In genomic region chr2:205177505-205177904, GRCh38 we compare ENCODE assay signal across 30 cellular contexts.
"Had no signal": no experiment of that assay in that cellular context is flagged by ENCODE, and none has a peak within 500 bp of the region (broad histone marks: within the 10 kb centered on the region; RNA-seq: fewer than 3 reads in every experiment).

No MANE protein-coding gene starts in this region.

- H3K36me3 ChIP-seq: breast epithelium, SJCRH30 had no signal

- ATAC-seq: activated naive CD4-positive, alpha-beta T cell treated with anti-CD3 and anti-CD28 coated beads, Interleukin-2, amount 50 U/mL, for 72 hours; activated T-cell treated with anti-CD3 and anti-CD28 coated beads, Interleukin-2, amount 50 U/mL, for 4 hours; K562; Panc1 had no signal

- H3K4me2 ChIP-seq: SK-N-SH had no signal

- FAIRE-seq: K562 had no signal

- H3K9ac ChIP-seq: SK-N-SH had no signal

- H3K27me3 ChIP-seq: breast epithelium, SJCRH30 had no signal

- H3K9me3 ChIP-seq: breast epithelium, SJCRH30, SK-N-SH had no signal

- H3K4me3 ChIP-seq: breast epithelium, K562, SJCRH30 had no signal

- H3K27ac ChIP-seq: breast epithelium, SJCRH30, VCaP had no signal

- H3K4me1 ChIP-seq: breast epithelium, SJCRH30 had no signal

- DNase-seq: activated CD4-positive, alpha-beta memory T cell treated with anti-CD3 and anti-CD28 coated beads for 36 hours; activated CD4-positive, alpha-beta T cell treated with anti-CD3 and anti-CD28 coated beads, Interleukin-2, amount 10 ng/mL, durations not matched to agents 7 days and 5 days; activated CD4-positive, CD25-positive, alpha-beta regulatory T cell; activated CD8-positive, alpha-beta memory T cell treated with anti-CD3 and anti-CD28 coated beads for 24 hours; activated effector memory CD4-positive, alpha-beta T cell treated with anti-CD3 and anti-CD28 coated beads, Interleukin-2, amount 50 U/mL, for 16 hours; activated naive CD4-positive, alpha-beta T cell treated with Interleukin-2 at 50 U/mL for 16 hours; activated T-cell treated with anti-CD3 and anti-CD28 coated beads, Interleukin-2, amount 50 U/mL, for 4 hours; anterior cingulate cortex; caudate nucleus; Karpas-422; NCI-H1105 treated with DMSO at 0.1 percent for 48 hours; NCI-H1436 treated with DMSO at 0.1 percent for 48 hours; NCI-H187 treated with DMSO at 0.1 percent for 48 hours; NCI-H2081 treated with DMSO at 0.1 percent for 48 hours; NCI-H2171; NCI-H2227 treated with DMSO at 0.1 percent for 48 hours; NCI-H526; NCI-H82; NK-92 treated with Interleukin-12 subunit alpha and Interleukin-12 subunit beta, amount 100 ng/mL, for 24 hours; OCI-M1; Right ventricle myocardium superior; RPMI8226; SK-N-SH; T-helper 1 cell had no signal
